In genomic region chr16:85859818-85860125, GRCh38 we compare ENCODE assay signal across 19 cellular contexts. TPM values are rescaled to one million over a fixed set of nuclear protein-coding genes. Genes with fewer than 3 reads are reported as not detected.
"Had no signal": no experiment of that assay in that cellular context is flagged by ENCODE, and none has a peak within 500 bp of the region (broad histone marks: within the 10 kb centered on the region; RNA-seq: fewer than 3 reads in every experiment).

No MANE protein-coding gene starts in this region.

- H3K36me3 Mint-ChIP-seq: mesothelial cell of epicardium had no signal

- H3K4me3 Mint-ChIP-seq: activated CD8-positive, alpha-beta T cell treated with anti-CD3 and anti-CD28 coated beads for 36 hours; activated naive CD8-positive, alpha-beta T cell treated with anti-CD3 and anti-CD28 coated beads, Interleukin-2, amount 50 U/mL, for 24 hours; mesothelial cell of epicardium; stimulated activated effector memory CD8-positive, alpha-beta T cell treated with anti-CD3 and anti-CD28 coated beads, Interleukin-12 subunit alpha, Interleukin-12 subunit beta, amount 100 ng/mL, for 72 hours had no signal

- H3K4me1 ChIP-seq: ascending aorta, lower lobe of right lung, transverse colon had no signal

- H3K4me1 Mint-ChIP-seq: mesothelial cell of epicardium had no signal

- H3K27ac Mint-ChIP-seq: activated CD8-positive, alpha-beta T cell treated with anti-CD3 and anti-CD28 coated beads for 36 hours; activated T-helper 1 cell treated with anti-CD3 and anti-CD28 coated beads, Interleukin-12 subunit alpha, Interleukin-12 subunit beta, Interleukin-2, Interleukin-4 antibody, amounts not matched to agents 30 ng/mL and 10 ng/mL and 1 ng/mL, durations not matched to agents 14 hours and 24 hours and 36 hours; mesothelial cell of epicardium; stimulated activated effector memory CD8-positive, alpha-beta T cell treated with anti-CD3 and anti-CD28 coated beads, Interleukin-12 subunit alpha, Interleukin-12 subunit beta, amount 100 ng/mL, for 72 hours had no signal

- H3K9me3 Mint-ChIP-seq: stimulated activated effector memory CD8-positive, alpha-beta T cell treated with anti-CD3 and anti-CD28 coated beads, Interleukin-12 subunit alpha, Interleukin-12 subunit beta, amount 100 ng/mL, for 72 hours had no signal

- H3K4me3 ChIP-seq: ascending aorta, dorsolateral prefrontal cortex, lower lobe of right lung, transverse colon had no signal

- ATAC-seq: esophagus mucosa; stimulated activated effector memory CD8-positive, alpha-beta T cell treated with anti-CD3 and anti-CD28 coated beads, Interleukin-12 subunit alpha, Interleukin-12 subunit beta, amount 100 ng/mL, for 72 hours had no signal

- H3K36me3 ChIP-seq: ascending aorta, lower lobe of right lung, neutrophil, transverse colon had no signal

- DNase-seq: activated CD4-positive, alpha-beta T cell treated with anti-CD3 and anti-CD28 coated beads for 4 hours; activated naive CD4-positive, alpha-beta T cell; activated naive CD8-positive, alpha-beta T cell treated with anti-CD3 and anti-CD28 coated beads, Interleukin-2, amount 50 U/mL, for 24 hours; dorsolateral prefrontal cortex; hippocampal formation; lower lobe of right lung; small intestine; T-helper 9 cell; transverse colon had no signal

- H3K9me3 ChIP-seq: ascending aorta, lower lobe of right lung, neutrophil, transverse colon had no signal

- H3K27ac ChIP-seq: ascending aorta, dorsolateral prefrontal cortex, lower lobe of right lung, neutrophil, transverse colon had no signal

- H3K27me3 ChIP-seq: ascending aorta, transverse colon had no signal

RNA-seq across cellular contexts. Expression of gene IRF8, which starts 39.2 kb away (rescaled TPM):
- total RNA-seq: bronchial epithelial cell, chondrocyte, myocyte had no signal
